Comparison of ENCODE assay signal across 10 cellular contexts in the genomic region with DNA sequence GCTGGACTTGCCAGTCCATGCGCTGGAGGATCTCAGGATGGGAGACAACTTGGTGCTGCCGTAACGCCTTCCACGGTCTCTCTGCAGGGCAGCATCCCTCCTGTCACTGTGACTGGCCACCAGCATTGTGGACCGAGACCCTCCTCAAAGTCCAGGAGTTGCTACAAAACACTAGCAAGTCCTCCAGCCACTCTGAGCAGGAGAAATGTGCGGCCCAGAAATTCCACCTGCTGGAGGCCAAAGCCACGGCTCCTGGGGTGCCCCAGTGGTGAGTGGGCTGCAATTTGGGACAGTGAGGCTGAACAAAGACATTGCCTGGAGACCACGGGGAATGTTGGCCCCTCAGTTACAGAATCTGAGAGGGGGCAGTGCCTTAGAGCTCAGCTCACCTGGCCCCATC. TPM values are rescaled to one million over a fixed set of nuclear protein-coding genes. Genes with fewer than 3 reads are reported as not detected.
"Had no signal": no experiment of that assay in that cellular context is flagged by ENCODE, and none has a peak within 500 bp of the region (broad histone marks: within the 10 kb centered on the region; RNA-seq: fewer than 3 reads in every experiment).

No MANE protein-coding gene starts in this region.

- DNase-seq: H9, HCEC 1CT, IMR-90, KG1 had no signal

- ATAC-seq: GM23338, K562 had no signal

- H3K4me3 ChIP-seq: GM23338, K562 had no signal

- FAIRE-seq: H1, H54, HTR-8/SVneo, K562 had no signal

RNA-seq across cellular contexts. Expression of gene DSCAML1, which starts 6.9 kb away (rescaled TPM):
- total RNA-seq: HT-29, IMR-90, K562 had no signal
- polyA plus RNA-seq: GM23338, IMR-90, K562 had no signal

RNA-seq across cellular contexts. Expression of gene FXYD2, which starts 20.6 kb away (rescaled TPM):
- total RNA-seq: IMR-90, K562 had no signal
- polyA plus RNA-seq: K562 had no signal
